Comparison of ENCODE assay signal across 12 cellular contexts in genomic region chr2:172082944-172083718, GRCh38. TPM values are rescaled to one million over a fixed set of nuclear protein-coding genes. Genes with fewer than 3 reads are reported as not detected.
DNase-seq lines count a peak whose midpoint lies in the region; ATAC-seq, FAIRE-seq and TF ChIP-seq lines count a peak whose summit lies in the region.
"Had no signal": no experiment of that assay in that cellular context is flagged by ENCODE, and none has a peak within 500 bp of the region (broad histone marks: within the 10 kb centered on the region; RNA-seq: fewer than 3 reads in every experiment).

No MANE protein-coding gene starts in this region.

- peaks cover 87 to 100% (median 98%) of the 10 kb centered on the region in 4 experiments for H3K27me3 ChIP-seq in H1 (replicated peaks in 1 of 4; ENCODE audit: control insufficient read depth in 3 of 4, extremely low read depth in 1 of 4, insufficient read depth in 3 of 4, low read length in 3 of 4)

- no peak overlapping the region for H2BK12ac ChIP-seq in H1 (ENCODE audit: low read depth, low read length)

- H2BK5ac ChIP-seq in H1 (ENCODE audit: low read depth, low read length): no peak overlapping the region

- H3K23ac ChIP-seq in H1 (ENCODE audit: insufficient read length): no peak overlapping the region

- H3K56ac ChIP-seq in H1 (replicated peaks; ENCODE audit: insufficient read length, low read depth, low read length): no peak overlapping the region

- peaks cover 38% of the 10 kb centered on the region for H3K4me1 Mint-ChIP-seq in T-helper 2 cell treated with Interferon-gamma antibody and Interleukin-4, amounts not matched to agents 5 μg/mL and 100 μg/mL, for 36 hours (ENCODE audit: low read depth)

- H3K23me2 ChIP-seq in H1 (ENCODE audit: low read depth, low read length): peaks cover 14% of the 10 kb centered on the region; the same call in 1 of the 2 replicates

- TF ChIP-seq CTCF in H1 (IDR thresholded peaks at IDR 0.05; ENCODE audit: control extremely low read depth in 1 of 3, insufficient read depth in 1 of 3, low read depth in 1 of 3, low read length in 3 of 3): no peak

- H4K5ac ChIP-seq in H1 (ENCODE audit: insufficient read length, low read depth, low read length): no peak overlapping the region

- H3K4me3 ChIP-seq in H1 (ENCODE audit: extremely low read depth in 1 of 4, insufficient read depth in 2 of 4, low read depth in 3 of 4, low read length in 4 of 4): peak overlapping the region in 1 of 4 experiments; percentile 59; a peak in 1 of 8 replicates
- H3K4me3 ChIP-seq: upper lobe of right lung had no signal

- H3K27ac Mint-ChIP-seq in T-helper 2 cell treated with Interferon-gamma antibody and Interleukin-4, amounts not matched to agents 5 μg/mL and 100 μg/mL, for 36 hours: peak overlapping the region; percentile 38

- H4K8ac ChIP-seq in H1 (ENCODE audit: extremely low read depth, insufficient read depth, low read length): peak overlapping the region; percentile 7; the same call in 1 of the 2 replicates

- H3K14ac ChIP-seq in H1 (ENCODE audit: insufficient read length): no peak overlapping the region

- no peak for TF ChIP-seq EP300 in H1 (IDR thresholded peaks at IDR 0.05; ENCODE audit: borderline replicate concordance in 1 of 2, low read depth in 2 of 2, low read length in 2 of 2)

- POLR2A ChIA-PET in H1 (lab: Charles Lee; ENCODE audit: partially characterized antibody): interaction anchor here (0.6 to 14.0 kb wide), 4 partner anchors 10 to 587 kb away, joined by 3 to 184 read pairs (median 4); partner anchors contain the start of genes DLX2 and HAT1

- H3K79me1 ChIP-seq in H1 (ENCODE audit: low read depth, low read length): no peaks in the 10 kb centered on the region

- TF ChIP-seq RAD21 in H1 (IDR thresholded peaks at IDR 0.05 in 1 of 2, conservative IDR thresholded peaks at IDR 0.05 in 1 of 2; ENCODE audit: low read depth in 2 of 2, low read length in 2 of 2): no peak

- no peak overlapping the region for H2BK120ac ChIP-seq in H1 (replicated peaks; ENCODE audit: low read depth, low read length)

- WGBS in H1 (ENCODE audit: extremely low coverage in 1 of 2, insufficient coverage in 1 of 2, insufficient read length in 1 of 2, insufficient replicate concordance in 2 of 2, low coverage in 1 of 2, low lambda C conversion rate in 2 of 2, missing lambda C conversion rate in 1 of 2), 2 experiments: 7% methylated on average over 36 of the region's 43 CpGs; no CpG with 5 or more reads in 1 of the 2 experiments

- peak overlapping the region; percentile 79 for H3K4me3 Mint-ChIP-seq in T-helper 2 cell treated with Interferon-gamma antibody and Interleukin-4, amounts not matched to agents 5 μg/mL and 100 μg/mL, for 36 hours

- H4K91ac ChIP-seq in H1 (replicated peaks; ENCODE audit: insufficient read length, low read length): no peak overlapping the region

- H3K36me3 Mint-ChIP-seq in T-helper 2 cell treated with Interferon-gamma antibody and Interleukin-4, amounts not matched to agents 5 μg/mL and 100 μg/mL, for 36 hours (ENCODE audit: low read depth): peaks cover 6% of the 10 kb centered on the region

- H3K36me3 ChIP-seq in H1 (ENCODE audit: control insufficient read depth in 2 of 4, insufficient read depth in 4 of 4, low read length in 3 of 4): no peaks in the 10 kb centered on the region
- H3K36me3 ChIP-seq: upper lobe of right lung had no signal

- peaks cover 5% of the 10 kb centered on the region for H3K9me3 Mint-ChIP-seq in T-helper 2 cell treated with Interferon-gamma antibody and Interleukin-4, amounts not matched to agents 5 μg/mL and 100 μg/mL, for 36 hours

- FAIRE-seq in H1 (lab: Jason Lieb, UNC): no peak

- peaks cover 20 to 41% of the 10 kb centered on the region in 2 experiments for H4K20me1 ChIP-seq in H1 (replicated peaks in 1 of 2; ENCODE audit: control insufficient read depth in 1 of 2, insufficient read depth in 2 of 2, low read length in 2 of 2)

- no peak for ATAC-seq in HG03175 (IDR thresholded peaks at IDR 0.05; ENCODE audit: unreplicated experiment)
- no peak for ATAC-seq in left lobe of liver
- ATAC-seq: upper lobe of right lung had no signal

- no peak overlapping the region for H3K18ac ChIP-seq in H1 (ENCODE audit: extremely low read depth, low read length)

- no peak overlapping the region for H3K4ac ChIP-seq in H1 (replicated peaks; ENCODE audit: insufficient read length, low read depth, low read length)

- H2AFZ ChIP-seq in H1 (ENCODE audit: low read length): no peak overlapping the region

- no peak overlapping the region for H3K9ac ChIP-seq in H1 (replicated peaks in 1 of 4; ENCODE audit: extremely low read depth in 1 of 4, low read depth in 3 of 4, low read length in 3 of 4)

- no peak overlapping the region for H3K27ac ChIP-seq in H1 (ENCODE audit: low read depth, low read length)
- H3K27ac ChIP-seq: upper lobe of right lung had no signal

- DNase-seq in T-helper 2 cell treated with Interferon-gamma antibody and Interleukin-4, amounts not matched to agents 5 μg/mL and 100 μg/mL, for 36 hours (ENCODE audit: low spot score): no peak
- no peak for DNase-seq in T-helper 2 cell
- DNase-seq in OCI-M1 (lab: John Stamatoyannopoulos, UW): peak; percentile 39
- peak in 1 of 2 experiments; percentile 71 for DNase-seq in H1 (ENCODE audit: low read depth in 1 of 2, low spot score in 2 of 2)
- peak; percentile 73 for DNase-seq in retina
- DNase-seq in epidermal melanocyte (ENCODE audit: insufficient read length, low spot score): no peak
- no peak for DNase-seq in left lobe of liver (ENCODE audit: low spot score)
- DNase-seq: AML-193, Kasumi-1, upper lobe of right lung had no signal

- H3K4me1 ChIP-seq in H1 (replicated peaks in 1 of 4; ENCODE audit: control insufficient read depth in 3 of 4, insufficient read depth in 4 of 4, low read length in 3 of 4): peaks cover 2 to 56% (median 28%) of the 10 kb centered on the region in 4 experiments

- no peak for TF ChIP-seq POLR2A in H1 (IDR thresholded peaks at IDR 0.05; ENCODE audit: control extremely low read depth in 1 of 2, low read depth in 2 of 2, low read length in 2 of 2)

- H2AK5ac ChIP-seq in H1 (ENCODE audit: low read depth, low read length): no peak overlapping the region

- peak overlapping the region; percentile 5 to 78; a peak in 1 of 4 replicates for H3K4me2 ChIP-seq in H1 (ENCODE audit: insufficient read depth in 1 of 2, low read depth in 2 of 2, low read length in 2 of 2)

- no peaks in the 10 kb centered on the region for H3K79me2 ChIP-seq in H1 (ENCODE audit: control insufficient read depth in 1 of 2, insufficient read depth in 2 of 2, low read length in 2 of 2)

- H2BK20ac ChIP-seq in H1 (ENCODE audit: low read length): 0 out of 2 replicates have a peak overlapping the region, but pooled peaks have one; percentile 61

- H3K9me3 ChIP-seq in H1 (ENCODE audit: insufficient read depth in 2 of 2, low read depth in 1 of 2, low read length in 1 of 2): no peaks in the 10 kb centered on the region
- H3K9me3 ChIP-seq: upper lobe of right lung had no signal

- CTCF ChIA-PET in H1 (lab: Charles Lee; ENCODE audit: partially characterized antibody): interaction anchor here (0.6 to 2.6 kb wide), 6 partner anchors 18 to 137 kb away, joined by 3 to 19 read pairs (median 4); partner anchors contain the start of gene DLX2

- H3K27me3 Mint-ChIP-seq in T-helper 2 cell treated with Interferon-gamma antibody and Interleukin-4, amounts not matched to agents 5 μg/mL and 100 μg/mL, for 36 hours (ENCODE audit: low read depth): peaks cover 95% of the 10 kb centered on the region

- H2BK15ac ChIP-seq in H1 (ENCODE audit: low read length): no peak overlapping the region

TF ChIP-seq in H1, 55 proteins besides CTCF, POLR2A, EP300 and RAD21 (continues in another document):
- TF ChIP-seq JUN (IDR thresholded peaks at IDR 0.05; ENCODE audit: low read depth, low read length) (no peak), RBBP5 (IDR thresholded peaks at IDR 0.05; ENCODE audit: borderline replicate concordance, low read depth, low read length) (no peak), SP4 (IDR thresholded peaks at IDR 0.05; ENCODE audit: low read length) (no peak), TAF1 (IDR thresholded peaks at IDR 0.05; ENCODE audit: low read depth, low read length) (no peak), CBX8 (IDR thresholded peaks at IDR 0.05; ENCODE audit: borderline replicate concordance, low read depth, low read length) (peak; percentile 74; the same call in 1 of the 2 replicates), EZH2 (IDR thresholded peaks at IDR 0.05; ENCODE audit: low read depth, low read length, severe bottlenecking) (peak; percentile 99), SUZ12 (IDR thresholded peaks at IDR 0.05; ENCODE audit: low read length) (peak; percentile 98), RNF2 (IDR thresholded peaks at IDR 0.05; ENCODE audit: borderline replicate concordance, low read depth, low read length, missing control alignments, poor library complexity, severe bottlenecking) (peak; percentile 98), POU5F1 (IDR thresholded peaks at IDR 0.05; ENCODE audit: low read depth, low read length) (no peak)

RNA-seq across cellular contexts. Expression of gene DLX1, which starts 2.2 kb away (rescaled TPM):
- total RNA-seq in H1 (2021; fragmentation: NEBNext Ultra II Directional; extraction: Animal tissue kit (Norgen Biotek cat#: 25700)): not detected in 2 replicates
- 0.05 and 0.11 TPM in 2 replicates for polyA plus RNA-seq in H1 (2011; rRNA removed)
- polyA plus RNA-seq in H1 (2011; cell fraction: cytosol; rRNA removed): 0.08 TPM
- 0.07 TPM for polyA plus RNA-seq in H1 (2011; cell fraction: nucleus; rRNA removed)
- not detected in 4 replicates for polyA plus RNA-seq in H1 (2012, experiment 1 of 2)
- not detected for polyA plus RNA-seq in H1 (2012, experiment 2 of 2)
- polyA plus RNA-seq in H1 (2013, experiment 1 of 2): 0.04 TPM
- 0.22 TPM for polyA plus RNA-seq in H1 (2013, experiment 2 of 2)
- polyA minus RNA-seq in H1 (2011; rRNA and poly(A)+ RNA removed): 0.19 TPM in 1 of 2 replicates, not detected in the other
- not detected for polyA minus RNA-seq in H1 (2011; cell fraction: cytosol; rRNA and poly(A)+ RNA removed)
- not detected for polyA minus RNA-seq in H1 (2011; cell fraction: nucleus; rRNA and poly(A)+ RNA removed)
- total RNA-seq in left lobe of liver: not detected
- total RNA-seq: liver, upper lobe of right lung had no signal
- polyA plus RNA-seq: liver had no signal

RNA-seq across cellular contexts. Expression of gene DLX2, which starts 19.6 kb away (rescaled TPM):
- 0.13 and 0.45 TPM in 2 replicates for total RNA-seq in H1 (2021; fragmentation: NEBNext Ultra II Directional; extraction: Animal tissue kit (Norgen Biotek cat#: 25700))
- 0.05 TPM in 1 of 2 replicates, not detected in the other for polyA plus RNA-seq in H1 (2011; rRNA removed)
- not detected for polyA plus RNA-seq in H1 (2011; cell fraction: cytosol; rRNA removed)
- 0.56 TPM for polyA plus RNA-seq in H1 (2011; cell fraction: nucleus; rRNA removed)
- 0.11 TPM in 1 of 4 replicates, not detected in the others for polyA plus RNA-seq in H1 (2012, experiment 1 of 2)
- polyA plus RNA-seq in H1 (2012, experiment 2 of 2): not detected
- polyA plus RNA-seq in H1 (2013, experiment 1 of 2): 0.06 TPM
- 0.06 TPM for polyA plus RNA-seq in H1 (2013, experiment 2 of 2)
- not detected in 2 replicates for polyA minus RNA-seq in H1 (2011; rRNA and poly(A)+ RNA removed)
- polyA minus RNA-seq in H1 (2011; cell fraction: cytosol; rRNA and poly(A)+ RNA removed): not detected
- 0.50 TPM for polyA minus RNA-seq in H1 (2011; cell fraction: nucleus; rRNA and poly(A)+ RNA removed)
- total RNA-seq in left lobe of liver: not detected
- total RNA-seq: liver, upper lobe of right lung had no signal
- polyA plus RNA-seq: liver had no signal

Comparison
In these comparisons a context has a peak if more than half of its experiments do, and no peak if none do; other contexts are left out.
1. DNase-seq: peak in OCI-M1 (single experiment) and retina (single experiment); none in T-helper 2 cell treated with Interferon-gamma antibody and Interleukin-4, amounts not matched to agents 5 μg/mL and 100 μg/mL, for 36 hours (single experiment), T-helper 2 cell (0 of 5), epidermal melanocyte (single experiment) and left lobe of liver (single experiment).